ENCODE assay signal across 10 cellular contexts in the genomic region with DNA sequence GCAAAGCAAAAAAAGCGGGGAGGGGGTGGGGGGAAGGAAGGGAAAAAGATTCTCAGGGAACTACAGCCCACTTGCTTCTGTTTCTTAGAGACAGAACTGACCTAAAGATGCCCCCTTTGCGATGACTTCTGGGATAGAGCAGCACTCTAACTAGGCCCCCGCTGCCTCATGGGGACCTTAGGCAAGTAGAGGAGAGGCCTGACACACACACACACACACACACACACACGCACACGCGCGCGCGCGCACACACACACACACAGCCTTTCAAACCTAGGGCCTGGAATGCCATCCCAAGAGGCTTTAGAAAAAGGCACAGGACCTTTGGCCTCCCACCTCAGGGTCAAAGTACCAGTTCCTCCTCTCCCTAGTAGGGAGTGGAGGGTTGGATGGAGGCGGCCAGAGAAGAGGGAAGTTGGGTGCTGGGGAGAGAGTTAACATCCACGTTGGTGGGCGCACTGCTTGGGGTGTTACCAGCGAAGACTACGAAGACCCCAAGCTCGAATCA. TPM values are rescaled to one million over a fixed set of nuclear protein-coding genes. Genes with fewer than 3 reads are reported as not detected.
DNase-seq lines count a peak whose midpoint lies in the region; ATAC-seq and TF ChIP-seq lines count a peak whose summit lies in the region.
"Had no signal": no experiment of that assay in that cellular context is flagged by ENCODE, and none has a peak within 500 bp of the region (broad histone marks: within the 10 kb centered on the region; RNA-seq: fewer than 3 reads in every experiment).

No MANE protein-coding gene starts in this region.

- H3K4me1 Mint-ChIP-seq in T-helper 2 cell treated with Interferon-gamma antibody and Interleukin-4, amounts not matched to agents 5 μg/mL and 100 μg/mL, for 36 hours (ENCODE audit: low read depth), result peaks cover 26% of the 10 kb centered on the region
- H3K4me1 Mint-ChIP-seq in nephron progenitor cell, result peaks cover 82% of the 10 kb centered on the region
- peaks cover 6 to 8% of the 10 kb centered on the region in 2 donors for H3K4me1 Mint-ChIP-seq in effector memory CD8-positive, alpha-beta T cell (ENCODE audit: low read depth in 2 of 2)

- peak overlapping the region; percentile 8 for H3K4me3 Mint-ChIP-seq in T-helper 2 cell treated with Interferon-gamma antibody and Interleukin-4, amounts not matched to agents 5 μg/mL and 100 μg/mL, for 36 hours
- H3K4me3 Mint-ChIP-seq in nephron progenitor cell, result peak overlapping the region; percentile 96
- H3K4me3 Mint-ChIP-seq in effector memory CD8-positive, alpha-beta T cell, result peak overlapping the region in 1 of 2 donors; percentile 23
- H3K4me3 Mint-ChIP-seq: activated CD8-positive, alpha-beta T cell treated with anti-CD3 and anti-CD28 coated beads, Interleukin-2, amount 10 ng/mL, durations not matched to agents 7 days and 5 days; natural killer cell treated with Interleukin-12 subunit alpha and Interleukin-12 subunit beta and Interleukin-15 and Interleukin-18, amount 100 ng/mL, for 72 hours had no signal

- no peaks in the 10 kb centered on the region for H3K36me3 Mint-ChIP-seq in T-helper 2 cell treated with Interferon-gamma antibody and Interleukin-4, amounts not matched to agents 5 μg/mL and 100 μg/mL, for 36 hours (ENCODE audit: low read depth)
- peaks cover 12% of the 10 kb centered on the region for H3K36me3 Mint-ChIP-seq in nephron progenitor cell (ENCODE audit: low read depth)
- H3K36me3 Mint-ChIP-seq in effector memory CD8-positive, alpha-beta T cell (ENCODE audit: insufficient read depth), result peaks cover 4% of the 10 kb centered on the region
- H3K36me3 Mint-ChIP-seq: natural killer cell treated with Interleukin-12 subunit alpha and Interleukin-12 subunit beta and Interleukin-15 and Interleukin-18, amount 100 ng/mL, for 72 hours had no signal

- no peak for DNase-seq in T-helper 2 cell treated with Interferon-gamma antibody and Interleukin-4, amounts not matched to agents 5 μg/mL and 100 μg/mL, for 36 hours (ENCODE audit: low spot score)
- DNase-seq in T-helper 2 cell, result no peak
- peak in 1 of 2 donors; percentile 74 for DNase-seq in foreskin fibroblast
- peak; percentile 61 for DNase-seq in nephron progenitor cell
- no peak for DNase-seq in DMS 273 (lab: John Stamatoyannopoulos, UW; ENCODE audit: unreplicated experiment)
- DNase-seq in effector memory CD8-positive, alpha-beta T cell, result no peak
- DNase-seq in effector CD8-positive, alpha-beta T cell (lab: John Stamatoyannopoulos, UW), result no peak
- DNase-seq: activated CD8-positive, alpha-beta T cell treated with anti-CD3 and anti-CD28 coated beads, Interleukin-2, amount 10 ng/mL, durations not matched to agents 7 days and 5 days had no signal

- TF ChIP-seq CTCF in foreskin fibroblast (IDR thresholded peaks at IDR 0.05; ENCODE audit: low read depth, low read length) (no peak), nephron progenitor cell (IDR thresholded peaks at IDR 0.05) (no peak)

- peaks cover 3% of the 10 kb centered on the region for H3K27me3 Mint-ChIP-seq in T-helper 2 cell treated with Interferon-gamma antibody and Interleukin-4, amounts not matched to agents 5 μg/mL and 100 μg/mL, for 36 hours (ENCODE audit: low read depth)
- peaks cover 9% of the 10 kb centered on the region for H3K27me3 Mint-ChIP-seq in nephron progenitor cell (ENCODE audit: low read depth, poor library complexity)
- peaks cover 43% of the 10 kb centered on the region in 2 donors for H3K27me3 Mint-ChIP-seq in effector memory CD8-positive, alpha-beta T cell

- no peak for ATAC-seq in effector memory CD8-positive, alpha-beta T cell (replicated peaks)
- ATAC-seq: activated CD8-positive, alpha-beta T cell treated with anti-CD3 and anti-CD28 coated beads, Interleukin-2, amount 10 ng/mL, durations not matched to agents 7 days and 5 days; natural killer cell treated with Interleukin-12 subunit alpha and Interleukin-12 subunit beta and Interleukin-15 and Interleukin-18, amount 100 ng/mL, for 72 hours had no signal

- H3K27ac ChIP-seq in urinary bladder (ENCODE audit: low read depth), result peak overlapping the region; percentile 70

- no peaks in the 10 kb centered on the region for H3K36me3 ChIP-seq in urinary bladder (ENCODE audit: insufficient read depth)

- no peaks in the 10 kb centered on the region for H3K9me3 Mint-ChIP-seq in T-helper 2 cell treated with Interferon-gamma antibody and Interleukin-4, amounts not matched to agents 5 μg/mL and 100 μg/mL, for 36 hours
- no peaks in the 10 kb centered on the region for H3K9me3 Mint-ChIP-seq in nephron progenitor cell
- H3K9me3 Mint-ChIP-seq in effector memory CD8-positive, alpha-beta T cell, result peaks cover 0 to 3% of the 10 kb centered on the region in 2 donors
- H3K9me3 Mint-ChIP-seq: natural killer cell treated with Interleukin-12 subunit alpha and Interleukin-12 subunit beta and Interleukin-15 and Interleukin-18, amount 100 ng/mL, for 72 hours had no signal

- peaks cover 1% of the 10 kb centered on the region for H3K4me1 ChIP-seq in urinary bladder (ENCODE audit: insufficient read depth)

- WGBS in urinary bladder, result 27% methylated on average over 16 of the region's 16 CpGs

- peak overlapping the region; percentile 67 to 81 for H3K4me3 ChIP-seq in foreskin fibroblast (ENCODE audit: low read depth in 1 of 2, low read length in 2 of 2)
- no peak overlapping the region for H3K4me3 ChIP-seq in urinary bladder (ENCODE audit: low read depth, low read length)

- H3K27ac Mint-ChIP-seq in T-helper 2 cell treated with Interferon-gamma antibody and Interleukin-4, amounts not matched to agents 5 μg/mL and 100 μg/mL, for 36 hours, result no peak overlapping the region
- peak overlapping the region; percentile 89 for H3K27ac Mint-ChIP-seq in nephron progenitor cell
- no peak overlapping the region for H3K27ac Mint-ChIP-seq in effector memory CD8-positive, alpha-beta T cell
- H3K27ac Mint-ChIP-seq: activated CD8-positive, alpha-beta T cell treated with anti-CD3 and anti-CD28 coated beads, Interleukin-2, amount 10 ng/mL, durations not matched to agents 7 days and 5 days; natural killer cell treated with Interleukin-12 subunit alpha and Interleukin-12 subunit beta and Interleukin-15 and Interleukin-18, amount 100 ng/mL, for 72 hours had no signal

RNA-seq across cellular contexts. Expression of a gene that starts 1.4 kb away (rescaled TPM):
- total RNA-seq in urinary bladder, result 11,897 TPM
- polyA plus RNA-seq in urinary bladder, result 1,063 TPM
- total RNA-seq: natural killer cell treated with Interleukin-12 subunit alpha and Interleukin-12 subunit beta and Interleukin-15 and Interleukin-18, amount 100 ng/mL, for 72 hours had no signal
